In the genomic region with DNA sequence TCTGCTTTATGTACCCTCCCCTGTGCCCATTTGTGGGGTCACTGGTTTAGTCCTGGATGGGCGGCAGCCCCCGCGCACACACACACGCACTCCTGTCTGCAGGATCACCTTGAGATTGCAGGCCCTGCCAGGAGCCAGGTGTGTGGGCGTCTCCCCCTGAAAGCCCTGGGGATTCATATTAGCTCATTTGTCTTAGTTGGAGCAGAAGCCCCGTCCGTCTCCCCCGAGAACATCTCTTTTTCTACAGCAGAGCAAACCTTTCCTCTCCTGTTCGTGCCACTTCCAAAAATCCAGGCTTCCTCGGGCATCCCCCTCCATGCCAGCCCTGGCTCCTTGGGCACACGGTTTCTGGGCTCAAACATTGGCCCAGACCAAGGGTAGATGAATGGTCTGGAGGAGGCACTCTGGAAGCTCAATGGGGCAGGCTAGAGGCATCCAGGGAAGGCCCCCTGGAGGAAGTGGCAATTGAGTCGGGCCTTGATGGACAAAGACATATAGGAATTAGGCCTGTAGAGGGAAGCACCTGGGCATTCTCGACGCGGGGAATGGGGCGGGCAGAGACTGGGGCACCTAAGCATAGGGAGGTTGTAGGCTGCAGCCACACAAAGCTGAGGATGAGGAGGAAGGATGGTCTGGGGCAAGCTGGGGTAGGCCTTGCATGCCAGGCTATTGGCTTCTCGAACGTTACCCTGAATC, we compare ENCODE assay signal across 11 cellular contexts.
DNase-seq lines count a peak whose midpoint lies in the region; ATAC-seq and TF ChIP-seq lines count a peak whose summit lies in the region.
"Had no signal": no experiment of that assay in that cellular context is flagged by ENCODE, and none has a peak within 500 bp of the region (broad histone marks: within the 10 kb centered on the region; RNA-seq: fewer than 3 reads in every experiment).

No MANE protein-coding gene starts in this region.

- H3K79me1 ChIP-seq in mesendoderm (ENCODE audit: low read length), result no peaks in the 10 kb centered on the region

- H3K36me3 ChIP-seq in breast epithelium (no peaks in the 10 kb centered on the region), mesendoderm (ENCODE audit: control insufficient read depth, insufficient read depth, low read length) (no peaks in the 10 kb centered on the region), vagina (no peaks in the 10 kb centered on the region)
- H3K36me3 ChIP-seq: neutrophil had no signal

- H3K4me3 Mint-ChIP-seq in MCF 10A (ENCODE audit: unreplicated experiment), result no peak overlapping the region
- H3K4me3 Mint-ChIP-seq: activated naive CD8-positive, alpha-beta T cell had no signal

- WGBS in mesendoderm (ENCODE audit: extremely low coverage, insufficient coverage, low lambda C conversion rate), result no CpG with 5 or more reads among the region's 18 CpGs

- no peak for ATAC-seq in HG02610 (IDR thresholded peaks at IDR 0.05; ENCODE audit: unreplicated experiment)

- TF ChIP-seq CTCF in breast epithelium (IDR thresholded peaks at IDR 0.05) (no peak), MCF 10A (IDR thresholded peaks at IDR 0.05; ENCODE audit: unreplicated experiment) (no peak), dorsolateral prefrontal cortex (IDR thresholded peaks at IDR 0.05 in 54 of 56, conservative IDR thresholded peaks at IDR 0.05 in 2 of 56; ENCODE audit: low read depth in 1 of 56, partially characterized antibody in 56 of 56) (no peak), vagina (IDR thresholded peaks at IDR 0.05) (no peak)

- intact Hi-C loops in breast epithelium (cut with DNase I; ENCODE audit: low total_unique reads) (no loop called here), MCF 10A (cut with micrococcal nuclease) (loop anchor here (5.0 to 10.0 kb wide), 2 partner anchors 160 to 277 kb away; no protein-coding TSS in a partner anchor), dorsolateral prefrontal cortex (cut with DNase I) (no loop called here), vagina (cut with DNase I) (loop anchor here (5.0 kb wide), 1 partner anchor 72 kb away; no protein-coding TSS in a partner anchor)

- no peak overlapping the region for H3K4me2 ChIP-seq in mesendoderm (ENCODE audit: low read length)

- H3K9me3 ChIP-seq in breast epithelium (no peaks in the 10 kb centered on the region), vagina (no peaks in the 10 kb centered on the region)
- H3K9me3 ChIP-seq: neutrophil had no signal

- no peak overlapping the region for H3K27ac Mint-ChIP-seq in MCF 10A (ENCODE audit: low read depth, unreplicated experiment)
- H3K27ac Mint-ChIP-seq: activated naive CD8-positive, alpha-beta T cell had no signal

- no peaks in the 10 kb centered on the region for H3K36me3 Mint-ChIP-seq in MCF 10A (ENCODE audit: insufficient read depth, unreplicated experiment)
- H3K36me3 Mint-ChIP-seq: activated naive CD8-positive, alpha-beta T cell had no signal

- H3K27me3 Mint-ChIP-seq in MCF 10A (ENCODE audit: insufficient read depth, unreplicated experiment), result no peaks in the 10 kb centered on the region
- H3K27me3 Mint-ChIP-seq: activated naive CD8-positive, alpha-beta T cell had no signal

- H2BK15ac ChIP-seq in mesendoderm (replicated peaks; ENCODE audit: low read depth), result no peak overlapping the region

- H3K27me3 ChIP-seq in breast epithelium (no peaks in the 10 kb centered on the region), dorsolateral prefrontal cortex (no peaks in the 10 kb centered on the region), mesendoderm (ENCODE audit: insufficient read depth, low read length, poor library complexity) (no peaks in the 10 kb centered on the region), vagina (no peaks in the 10 kb centered on the region)

- H3K23ac ChIP-seq in mesendoderm (ENCODE audit: low read length), result no peak overlapping the region

- TF ChIP-seq POLR2A in breast epithelium (IDR thresholded peaks at IDR 0.05) (no peak), vagina (IDR thresholded peaks at IDR 0.05) (no peak)

- POLR2A ChIA-PET in MCF 10A (lab: Yijun Ruan, JAX), result interaction anchor here (0.6 to 4.8 kb wide), 13 partner anchors 8 to 221 kb away, joined by 3 to 30 read pairs (median 7); a partner anchor contains a TSS

- H3K9me3 Mint-ChIP-seq in MCF 10A (ENCODE audit: unreplicated experiment), result no peaks in the 10 kb centered on the region

- no peak overlapping the region for H4K8ac ChIP-seq in mesendoderm (ENCODE audit: low read depth, low read length)

- DNase-seq in breast epithelium (ENCODE audit: low spot score in 2 of 2) (no peak), MCF 10A (ENCODE audit: unreplicated experiment) (no peak), dorsolateral prefrontal cortex (peak in 8 of 10 donors; percentile 6 to 36 (median 18)), mesendoderm (peak; percentile 48), vagina (ENCODE audit: extremely low spot score in 2 of 2) (no peak), DMS114 treated with DMSO at 0.1 percent for 48 hours (lab: John Stamatoyannopoulos, UW; ENCODE audit: unreplicated experiment) (no peak), GOT3 (lab: John Stamatoyannopoulos, UW) (no peak)
- DNase-seq: effector CD8-positive, alpha-beta T cell had no signal

- H3K4me3 ChIP-seq in breast epithelium (no peak overlapping the region), dorsolateral prefrontal cortex (no peak overlapping the region), mesendoderm (ENCODE audit: low read length) (no peak overlapping the region), vagina (no peak overlapping the region)

- CTCF ChIA-PET in MCF 10A (lab: Yijun Ruan, JAX), result interaction anchor here (0.6 to 6.4 kb wide), 7 partner anchors 10 to 271 kb away, joined by 3 to 50 read pairs (median 4); no protein-coding TSS in a partner anchor

- no peak overlapping the region for H2BK5ac ChIP-seq in mesendoderm (ENCODE audit: low read length)

- no TSS peak for BruUV-seq in MCF 10A (replicated peaks; lab: Mats Ljungman, UMichigan)

- H4K5ac ChIP-seq in mesendoderm (ENCODE audit: low read length), result no peak overlapping the region

- peak overlapping the region; percentile 63 to 85 for H3K27ac ChIP-seq in breast epithelium
- peak overlapping the region in 10 of 59 donors; percentile 4 to 78 (median 20) for H3K27ac ChIP-seq in dorsolateral prefrontal cortex
- no peak overlapping the region for H3K27ac ChIP-seq in mesendoderm (ENCODE audit: low read depth, low read length)
- H3K27ac ChIP-seq in vagina, result peak overlapping the region; percentile 70
- H3K27ac ChIP-seq: neutrophil had no signal

- H3K4me1 Mint-ChIP-seq in MCF 10A (ENCODE audit: insufficient read depth, unreplicated experiment), result peaks cover 47% of the 10 kb centered on the region

- H3K4ac ChIP-seq in mesendoderm (ENCODE audit: low read depth, low read length), result no peak overlapping the region

- H3K18ac ChIP-seq in mesendoderm (ENCODE audit: low read length), result no peak overlapping the region

- no peak overlapping the region for H2AK5ac ChIP-seq in mesendoderm (ENCODE audit: low read length)

- H3K4me1 ChIP-seq in breast epithelium (peaks cover 5 to 17% of the 10 kb centered on the region in 2 donors), mesendoderm (ENCODE audit: control insufficient read depth, low read depth, low read length) (peaks cover 4% of the 10 kb centered on the region), vagina (peaks cover 58% of the 10 kb centered on the region)

- H2BK120ac ChIP-seq in mesendoderm (ENCODE audit: low read depth, low read length), result no peak overlapping the region

- H3K9ac ChIP-seq in mesendoderm (ENCODE audit: low read length), result no peak overlapping the region

- no peak overlapping the region for H3K56ac ChIP-seq in mesendoderm (ENCODE audit: low read length)

- H3K79me2 ChIP-seq in mesendoderm (ENCODE audit: control insufficient read depth, insufficient read depth, low read length), result no peaks in the 10 kb centered on the region

Comparison
In these comparisons a context has a peak if more than half of its experiments do, and no peak if none do; other contexts are left out.
1. intact Hi-C loops: an anchor here in MCF 10A (5.0 to 10.0 kb wide) and vagina (5.0 kb wide); none called in breast epithelium and dorsolateral prefrontal cortex.
2. DNase-seq: peak in dorsolateral prefrontal cortex (8 of 10) and mesendoderm (single experiment); none in breast epithelium (0 of 2), MCF 10A (single experiment), vagina (0 of 2), DMS114 treated with DMSO at 0.1 percent for 48 hours (single experiment) and GOT3 (single experiment).